Comparison of ENCODE assay signal across 18 cellular contexts in the genomic region with DNA sequence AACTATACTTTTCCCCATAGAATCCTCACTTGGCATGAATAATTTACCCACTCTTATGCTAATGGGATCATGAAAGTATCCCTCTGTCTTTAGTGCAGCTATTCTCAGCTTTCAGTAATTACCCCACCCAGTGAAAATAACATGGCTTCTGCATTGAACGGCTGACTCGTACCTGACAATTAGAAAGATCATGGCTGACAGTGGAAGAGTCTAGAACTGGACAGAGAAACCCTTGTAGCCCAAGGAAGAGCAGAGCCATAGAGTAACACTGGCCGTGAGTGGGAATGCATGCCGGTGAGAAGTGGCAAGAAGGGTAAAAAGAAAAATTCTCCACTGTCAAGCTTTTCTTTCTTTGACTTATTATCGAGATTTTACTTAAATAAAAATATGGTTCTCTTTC. TPM values are rescaled to one million over a fixed set of nuclear protein-coding genes. Genes with fewer than 3 reads are reported as not detected.
A peak's percentile ranks its signal among the peaks of the same experiment; 100 is the strongest.
DNase-seq lines count a peak whose midpoint lies in the region; ATAC-seq, FAIRE-seq and TF ChIP-seq lines count a peak whose summit lies in the region.
"Had no signal": no experiment of that assay in that cellular context is flagged by ENCODE, and none has a peak within 500 bp of the region (broad histone marks: within the 10 kb centered on the region; RNA-seq: fewer than 3 reads in every experiment).

No MANE protein-coding gene starts in this region.

- H3K36me3 Mint-ChIP-seq in osteocyte (ENCODE audit: unreplicated experiment), result peaks cover 55% of the 10 kb centered on the region
- no peaks in the 10 kb centered on the region for H3K36me3 Mint-ChIP-seq in stimulated activated effector memory CD8-positive, alpha-beta T cell treated with anti-CD3 and anti-CD28 coated beads, Interleukin-12 subunit alpha, Interleukin-12 subunit beta, amount 100 ng/mL, for 72 hours

- H3K79me2 ChIP-seq in H1 (ENCODE audit: control insufficient read depth in 1 of 2, insufficient read depth in 2 of 2, low read length in 2 of 2), result no peaks in the 10 kb centered on the region

- no peak overlapping the region for H3K56ac ChIP-seq in H1 (replicated peaks; ENCODE audit: insufficient read length, low read depth, low read length)

- H3K27me3 ChIP-seq in HAP-1 (ENCODE audit: low read depth) (no peaks in the 10 kb centered on the region), H1 (replicated peaks in 1 of 4; ENCODE audit: control insufficient read depth in 3 of 4, extremely low read depth in 1 of 4, insufficient read depth in 3 of 4, low read length in 3 of 4) (no peaks in the 10 kb centered on the region)

- no peak overlapping the region for H4K8ac ChIP-seq in H1 (ENCODE audit: extremely low read depth, insufficient read depth, low read length)

- no peak overlapping the region for H4K5ac ChIP-seq in H1 (ENCODE audit: insufficient read length, low read depth, low read length)

- H4K20me1 ChIP-seq in H1 (replicated peaks in 1 of 2; ENCODE audit: control insufficient read depth in 1 of 2, insufficient read depth in 2 of 2, low read length in 2 of 2), result no peaks in the 10 kb centered on the region

- H3K4me1 ChIP-seq in HAP-1 (peaks cover 24% of the 10 kb centered on the region), H1 (replicated peaks in 1 of 4; ENCODE audit: control insufficient read depth in 3 of 4, insufficient read depth in 4 of 4, low read length in 3 of 4) (peaks cover 0 to 7% (median 1%) of the 10 kb centered on the region in 4 experiments; a peak in 2 of 7 replicates)

- POLR2A ChIA-PET in H1 (lab: Charles Lee; ENCODE audit: partially characterized antibody), result no interaction called here

- no peak overlapping the region for H2AFZ ChIP-seq in H1 (ENCODE audit: low read length)

- H3K18ac ChIP-seq in H1 (ENCODE audit: extremely low read depth, low read length), result no peak overlapping the region

- ATAC-seq in HG02970 (IDR thresholded peaks at IDR 0.05; ENCODE audit: low FRiP score, unreplicated experiment), result no peak
- ATAC-seq in stimulated activated effector memory CD8-positive, alpha-beta T cell treated with anti-CD3 and anti-CD28 coated beads, Interleukin-12 subunit alpha, Interleukin-12 subunit beta, amount 100 ng/mL, for 72 hours, result no peak
- ATAC-seq: Panc1, Right ventricle myocardium inferior had no signal

- CTCF ChIA-PET in H1 (lab: Charles Lee; ENCODE audit: partially characterized antibody), result interaction anchor here (1.1 kb wide), 1 partner anchor 16 kb away, joined by 4 read pairs; no protein-coding TSS in a partner anchor

- no peak overlapping the region for H4K91ac ChIP-seq in H1 (replicated peaks; ENCODE audit: insufficient read length, low read length)

- peaks cover 16% of the 10 kb centered on the region for H3K36me3 ChIP-seq in HAP-1 (replicated peaks)
- no peaks in the 10 kb centered on the region for H3K36me3 ChIP-seq in H1 (ENCODE audit: control insufficient read depth in 2 of 4, insufficient read depth in 4 of 4, low read length in 3 of 4)

- H3K79me1 ChIP-seq in H1 (ENCODE audit: low read depth, low read length), result no peaks in the 10 kb centered on the region

- WGBS in H1 (ENCODE audit: extremely low coverage in 1 of 2, insufficient coverage in 1 of 2, insufficient read length in 1 of 2, insufficient replicate concordance in 2 of 2, low coverage in 1 of 2, low lambda C conversion rate in 2 of 2, missing lambda C conversion rate in 1 of 2), 2 experiments, result 90% methylated on average over 5 of the region's 5 CpGs; no CpG with 5 or more reads in 1 of the 2 experiments

- TF ChIP-seq EP300 in H1 (IDR thresholded peaks at IDR 0.05; ENCODE audit: borderline replicate concordance in 1 of 2, low read depth in 2 of 2, low read length in 2 of 2), result no peak

- no peak for TF ChIP-seq POLR2A in H1 (IDR thresholded peaks at IDR 0.05; ENCODE audit: control extremely low read depth in 1 of 2, low read depth in 2 of 2, low read length in 2 of 2)

- H3K4me3 ChIP-seq in HAP-1 (0 out of 2 replicates have a peak overlapping the region, but pooled peaks have one; percentile 0), H1 (ENCODE audit: extremely low read depth in 1 of 4, insufficient read depth in 2 of 4, low read depth in 3 of 4, low read length in 4 of 4) (no peak overlapping the region)

- no peak overlapping the region for H3K9ac ChIP-seq in H1 (replicated peaks in 1 of 4; ENCODE audit: extremely low read depth in 1 of 4, low read depth in 3 of 4, low read length in 3 of 4)

- DNase-seq in HAP-1 (ENCODE audit: low spot score in 2 of 2), result peak; percentile 36 to 72
- DNase-seq in NCI-H2227 treated with DMSO at 0.1 percent for 48 hours (lab: John Stamatoyannopoulos, UW), result peak; percentile 50
- no peak for DNase-seq in H1 (ENCODE audit: low read depth in 1 of 2, low spot score in 2 of 2)
- no peak for DNase-seq in osteocyte (ENCODE audit: extremely low spot score, unreplicated experiment)
- DNase-seq in NCI-H128 (lab: John Stamatoyannopoulos, UW; ENCODE audit: unreplicated experiment), result no peak
- no peak for DNase-seq in stimulated activated effector memory CD8-positive, alpha-beta T cell treated with anti-CD3 and anti-CD28 coated beads, Interleukin-12 subunit alpha, Interleukin-12 subunit beta, amount 100 ng/mL, for 72 hours (ENCODE audit: low spot score in 2 of 2)
- DNase-seq: ACHN, AML-193, COR-L47, GF-D8, NCI-H1048, NCI-H187 treated with DMSO at 0.1 percent for 48 hours, NCI-H2171 treated with DMSO at 0.1 percent for 48 hours, NCI-H510A had no signal

- no peak overlapping the region for H2AK5ac ChIP-seq in H1 (ENCODE audit: low read depth, low read length)

- H3K4me2 ChIP-seq in H1 (ENCODE audit: insufficient read depth in 1 of 2, low read depth in 2 of 2, low read length in 2 of 2), result no peak overlapping the region

- H3K23ac ChIP-seq in H1 (ENCODE audit: insufficient read length), result no peak overlapping the region

- no peak for TF ChIP-seq RAD21 in H1 (IDR thresholded peaks at IDR 0.05 in 1 of 2, conservative IDR thresholded peaks at IDR 0.05 in 1 of 2; ENCODE audit: low read depth in 2 of 2, low read length in 2 of 2)

- peak overlapping the region; percentile 37; the same call in 1 of the 2 replicates for H2BK20ac ChIP-seq in H1 (ENCODE audit: low read length)

- H3K23me2 ChIP-seq in H1 (ENCODE audit: low read depth, low read length), result no peaks in the 10 kb centered on the region

- no peak overlapping the region for H2BK120ac ChIP-seq in H1 (replicated peaks; ENCODE audit: low read depth, low read length)

- H3K27ac Mint-ChIP-seq in osteocyte (ENCODE audit: unreplicated experiment), result peak overlapping the region; percentile 4
- H3K27ac Mint-ChIP-seq in stimulated activated effector memory CD8-positive, alpha-beta T cell treated with anti-CD3 and anti-CD28 coated beads, Interleukin-12 subunit alpha, Interleukin-12 subunit beta, amount 100 ng/mL, for 72 hours, result no peak overlapping the region

- H3K9me3 ChIP-seq in HAP-1 (no peaks in the 10 kb centered on the region), H1 (ENCODE audit: insufficient read depth in 2 of 2, low read depth in 1 of 2, low read length in 1 of 2) (no peaks in the 10 kb centered on the region)

- no peaks in the 10 kb centered on the region for H3K27me3 Mint-ChIP-seq in osteocyte (ENCODE audit: unreplicated experiment)

- H3K4me3 Mint-ChIP-seq in osteocyte (ENCODE audit: unreplicated experiment), result no peak overlapping the region
- no peak overlapping the region for H3K4me3 Mint-ChIP-seq in stimulated activated effector memory CD8-positive, alpha-beta T cell treated with anti-CD3 and anti-CD28 coated beads, Interleukin-12 subunit alpha, Interleukin-12 subunit beta, amount 100 ng/mL, for 72 hours

- H3K4ac ChIP-seq in H1 (replicated peaks; ENCODE audit: insufficient read length, low read depth, low read length), result no peak overlapping the region

- no peak overlapping the region for H2BK12ac ChIP-seq in H1 (ENCODE audit: low read depth, low read length)

- H3K27ac ChIP-seq in H1 (ENCODE audit: low read depth, low read length), result no peak overlapping the region

- peaks cover 50% of the 10 kb centered on the region for H3K4me1 Mint-ChIP-seq in osteocyte (ENCODE audit: unreplicated experiment)
- H3K4me1 Mint-ChIP-seq in stimulated activated effector memory CD8-positive, alpha-beta T cell treated with anti-CD3 and anti-CD28 coated beads, Interleukin-12 subunit alpha, Interleukin-12 subunit beta, amount 100 ng/mL, for 72 hours, result no peaks in the 10 kb centered on the region

- TF ChIP-seq CTCF in H1 (IDR thresholded peaks at IDR 0.05; ENCODE audit: control extremely low read depth in 1 of 3, insufficient read depth in 1 of 3, low read depth in 1 of 3, low read length in 3 of 3) (no peak), osteocyte (IDR thresholded peaks at IDR 0.05) (no peak)

- no peaks in the 10 kb centered on the region for H3K9me3 Mint-ChIP-seq in osteocyte (ENCODE audit: unreplicated experiment)
- H3K9me3 Mint-ChIP-seq in stimulated activated effector memory CD8-positive, alpha-beta T cell treated with anti-CD3 and anti-CD28 coated beads, Interleukin-12 subunit alpha, Interleukin-12 subunit beta, amount 100 ng/mL, for 72 hours, result peaks cover 3% of the 10 kb centered on the region

- H2BK5ac ChIP-seq in H1 (ENCODE audit: low read depth, low read length), result no peak overlapping the region

- no peak overlapping the region for H3K14ac ChIP-seq in H1 (ENCODE audit: insufficient read length)

- FAIRE-seq in H1 (lab: Jason Lieb, UNC), result no peak
- FAIRE-seq: GM19239 had no signal

- in situ Hi-C loops in HAP-1 (cut with MboI; ENCODE audit: low sequenced_read_pairs), result loop anchor here (25.0 kb wide), 1 partner anchor 1566 kb away; no protein-coding TSS in a partner anchor

- no peak overlapping the region for H2BK15ac ChIP-seq in H1 (ENCODE audit: low read length)

TF ChIP-seq in H1, 55 proteins besides CTCF, POLR2A, EP300 and RAD21 (continues in another document):
- no peak for TF ChIP-seq SIN3A (conservative IDR thresholded peaks at IDR 0.05 in 1 of 2, IDR thresholded peaks at IDR 0.05 in 1 of 2; ENCODE audit: low read depth in 1 of 2, low read length in 2 of 2)
- TF ChIP-seq KDM5A (IDR thresholded peaks at IDR 0.05; ENCODE audit: low read length), result no peak
- TF ChIP-seq GABPA (IDR thresholded peaks at IDR 0.05; ENCODE audit: borderline replicate concordance, insufficient read depth, low read length), result no peak
- TF ChIP-seq ASH2L (IDR thresholded peaks at IDR 0.05; ENCODE audit: low read length), result no peak
- TF ChIP-seq TBP (IDR thresholded peaks at IDR 0.05; ENCODE audit: low read depth, low read length), result no peak

RNA-seq across cellular contexts. Expression of gene MEIS2, which starts 22.3 kb away (rescaled TPM):
- total RNA-seq in H1 (2021; fragmentation: NEBNext Ultra II Directional; extraction: Animal tissue kit (Norgen Biotek cat#: 25700)), result 0.22 and 0.65 TPM in 2 replicates
- polyA plus RNA-seq in H1 (2011; rRNA removed), result 1.2 and 1.3 TPM in 2 replicates
- polyA plus RNA-seq in H1 (2011; cell fraction: cytosol; rRNA removed), result 0.41 TPM
- polyA plus RNA-seq in H1 (2011; cell fraction: nucleus; rRNA removed), result 2.1 TPM
- 0.25 to 1.9 TPM (median 0.37 TPM) in 4 replicates for polyA plus RNA-seq in H1 (2012, experiment 1 of 2)
- polyA plus RNA-seq in H1 (2012, experiment 2 of 2), result 0.08 TPM
- polyA plus RNA-seq in H1 (2013, experiment 1 of 2), result 0.16 TPM
- 0.24 TPM for polyA plus RNA-seq in H1 (2013, experiment 2 of 2)
- 0.88 and 2.0 TPM in 2 replicates for polyA minus RNA-seq in H1 (2011; rRNA and poly(A)+ RNA removed)
- not detected for polyA minus RNA-seq in H1 (2011; cell fraction: cytosol; rRNA and poly(A)+ RNA removed)
- 4.5 TPM for polyA minus RNA-seq in H1 (2011; cell fraction: nucleus; rRNA and poly(A)+ RNA removed)
- 79.9 and 82.8 TPM in 2 replicates for total RNA-seq in osteocyte

Comparison
In these comparisons a context has a peak if more than half of its experiments do, and no peak if none do; other contexts are left out.
1. DNase-seq: peak in HAP-1 (2 of 2) and NCI-H2227 treated with DMSO at 0.1 percent for 48 hours (single experiment); none in H1 (0 of 2), osteocyte (single experiment), NCI-H128 (single experiment) and stimulated activated effector memory CD8-positive, alpha-beta T cell treated with anti-CD3 and anti-CD28 coated beads, Interleukin-12 subunit alpha, Interleukin-12 subunit beta, amount 100 ng/mL, for 72 hours (0 of 2).
2. RNA of gene MEIS2, which starts 22.3 kb away (total RNA-seq): 79.9 to 82.8 TPM in osteocyte; 0.22 to 0.65 TPM in H1; every median in the first group is over 10 times any median in the second.